ENCODE assay signal across 14 cellular contexts in the genomic region with DNA sequence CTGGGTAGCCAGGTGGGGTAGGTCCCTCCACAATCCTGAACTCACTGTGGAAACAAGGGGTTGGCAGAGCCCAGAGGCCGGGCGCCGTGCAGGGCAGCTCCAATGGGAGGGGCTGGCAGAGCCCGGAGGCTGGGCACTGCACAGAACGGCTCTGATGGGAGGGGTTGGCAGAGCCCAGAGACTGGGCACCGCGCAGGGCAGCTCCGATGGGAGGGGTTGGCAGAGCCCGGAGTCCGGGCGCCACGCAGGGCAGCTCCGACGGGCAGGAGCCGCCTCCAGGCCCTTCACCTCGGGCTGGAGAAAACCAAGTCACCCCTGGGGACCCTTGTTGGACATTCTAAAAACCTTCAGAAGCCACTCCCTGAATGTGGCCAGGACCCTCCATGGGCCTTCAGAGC. TPM values are rescaled to one million over a fixed set of nuclear protein-coding genes. Genes with fewer than 3 reads are reported as not detected.
DNase-seq lines count a peak whose midpoint lies in the region; ATAC-seq, FAIRE-seq and TF ChIP-seq lines count a peak whose summit lies in the region.
"Had no signal": no experiment of that assay in that cellular context is flagged by ENCODE, and none has a peak within 500 bp of the region (broad histone marks: within the 10 kb centered on the region; RNA-seq: fewer than 3 reads in every experiment).

No MANE protein-coding gene starts in this region.

- POLR2A ChIA-PET in activated naive CD8-positive, alpha-beta T cell treated with anti-CD3 and anti-CD28 coated beads, Interleukin-2, amount 10 ng/mL, durations not matched to agents 7 days and 5 days (lab: Charles Lee), result no interaction called here

- H3K9me3 Mint-ChIP-seq in activated naive CD8-positive, alpha-beta T cell treated with anti-CD3 and anti-CD28 coated beads, Interleukin-2, amount 10 ng/mL, durations not matched to agents 7 days and 5 days, result no peaks in the 10 kb centered on the region
- no peaks in the 10 kb centered on the region for H3K9me3 Mint-ChIP-seq in activated naive CD8-positive, alpha-beta T cell treated with anti-CD3 and anti-CD28 coated beads for 36 hours
- H3K9me3 Mint-ChIP-seq: mesothelial cell of epicardium had no signal

- WGBS in pancreas, 2 donors, result 8 to 21% methylated on average over 16 of the region's 16 CpGs

- H3K27me3 Mint-ChIP-seq in activated naive CD8-positive, alpha-beta T cell treated with anti-CD3 and anti-CD28 coated beads, Interleukin-2, amount 10 ng/mL, durations not matched to agents 7 days and 5 days, result no peaks in the 10 kb centered on the region
- H3K27me3 Mint-ChIP-seq in activated naive CD8-positive, alpha-beta T cell treated with anti-CD3 and anti-CD28 coated beads for 36 hours, result no peaks in the 10 kb centered on the region

- H3K4me1 ChIP-seq in pancreas, result peaks cover 7 to 22% (median 8%) of the 10 kb centered on the region in 3 donors

- H3K9me3 ChIP-seq in pancreas, result no peaks in the 10 kb centered on the region

- H3K4me3 Mint-ChIP-seq in activated naive CD8-positive, alpha-beta T cell treated with anti-CD3 and anti-CD28 coated beads, Interleukin-2, amount 10 ng/mL, durations not matched to agents 7 days and 5 days, result no peak overlapping the region
- H3K4me3 Mint-ChIP-seq in activated naive CD8-positive, alpha-beta T cell treated with anti-CD3 and anti-CD28 coated beads for 36 hours, result no peak overlapping the region
- H3K4me3 Mint-ChIP-seq: mesothelial cell of epicardium had no signal

- peak overlapping the region in 1 of 4 donors; percentile 28 for H3K27ac ChIP-seq in pancreas

- no peak for ATAC-seq in activated naive CD8-positive, alpha-beta T cell treated with anti-CD3 and anti-CD28 coated beads, Interleukin-2, amount 10 ng/mL, durations not matched to agents 7 days and 5 days (ENCODE audit: low read depth)
- ATAC-seq in left cardiac atrium (peak; percentile 88 to 89), pancreas (peak; percentile 90 to 97 (median 92)), GM21717 (IDR thresholded peaks at IDR 0.05; ENCODE audit: unreplicated experiment) (no peak)

- H3K4me1 Mint-ChIP-seq in activated naive CD8-positive, alpha-beta T cell treated with anti-CD3 and anti-CD28 coated beads, Interleukin-2, amount 10 ng/mL, durations not matched to agents 7 days and 5 days, result peaks cover 6% of the 10 kb centered on the region
- H3K4me1 Mint-ChIP-seq in activated naive CD8-positive, alpha-beta T cell treated with anti-CD3 and anti-CD28 coated beads for 36 hours, result peaks cover 11% of the 10 kb centered on the region

- FAIRE-seq in pancreas (lab: Jason Lieb, UNC), result no peak
- FAIRE-seq: A204.1 had no signal

- no peak overlapping the region for H3K27ac Mint-ChIP-seq in activated naive CD8-positive, alpha-beta T cell treated with anti-CD3 and anti-CD28 coated beads, Interleukin-2, amount 10 ng/mL, durations not matched to agents 7 days and 5 days
- no peak overlapping the region for H3K27ac Mint-ChIP-seq in activated naive CD8-positive, alpha-beta T cell treated with anti-CD3 and anti-CD28 coated beads for 36 hours
- H3K27ac Mint-ChIP-seq: mesothelial cell of epicardium had no signal

- intact Hi-C loops in left cardiac atrium (cut with DNase I), result loop anchor here in 1 of 2 donors (5.0 to 10.0 kb wide), 2 partner anchors 36 to 59 kb away; no protein-coding TSS in a partner anchor
- intact Hi-C loops in pancreas (cut with DNase I), result no loop called here

- H3K27me3 ChIP-seq in pancreas, result no peaks in the 10 kb centered on the region

- no peaks in the 10 kb centered on the region for H3K36me3 ChIP-seq in pancreas

- DNase-seq in activated naive CD8-positive, alpha-beta T cell treated with anti-CD3 and anti-CD28 coated beads, Interleukin-2, amount 10 ng/mL, durations not matched to agents 7 days and 5 days, result peak; percentile 25
- DNase-seq in activated naive CD8-positive, alpha-beta T cell treated with anti-CD3 and anti-CD28 coated beads for 36 hours, result no peak
- peak; percentile 65 for DNase-seq in left cardiac atrium
- peak; percentile 76 to 95 (median 86) for DNase-seq in pancreas
- DNase-seq in GOT3 (lab: John Stamatoyannopoulos, UW), result no peak
- no peak for DNase-seq in HT-29 (ENCODE audit: low spot score)
- DNase-seq in NCI-H1417 (lab: John Stamatoyannopoulos, UW), result no peak
- DNase-seq: activated CD4-positive, CD25-positive, alpha-beta regulatory T cell treated with anti-CD3 and anti-CD28 coated beads, Interleukin-2, amount 50 U/mL, for 72 hours; DND-41; NCI-H526 had no signal

- no peak for TF ChIP-seq CTCF in pancreas (IDR thresholded peaks at IDR 0.05)

- no peaks in the 10 kb centered on the region for H3K36me3 Mint-ChIP-seq in activated naive CD8-positive, alpha-beta T cell treated with anti-CD3 and anti-CD28 coated beads, Interleukin-2, amount 10 ng/mL, durations not matched to agents 7 days and 5 days
- H3K36me3 Mint-ChIP-seq in activated naive CD8-positive, alpha-beta T cell treated with anti-CD3 and anti-CD28 coated beads for 36 hours, result no peaks in the 10 kb centered on the region
- H3K36me3 Mint-ChIP-seq: mesothelial cell of epicardium had no signal

- H3K4me3 ChIP-seq in pancreas, result no peak overlapping the region
- H3K4me3 ChIP-seq: skin epidermis had no signal

RNA-seq across cellular contexts. Expression of gene NACC2, which starts 9.3 kb away (rescaled TPM):
- 10 to 100 TPM; 10.5 to 11.2 TPM for total RNA-seq in activated naive CD8-positive, alpha-beta T cell treated with anti-CD3 and anti-CD28 coated beads, Interleukin-2, amount 10 ng/mL, durations not matched to agents 7 days and 5 days
- 1 to 10 TPM; 5.3 to 5.6 TPM for total RNA-seq in activated naive CD8-positive, alpha-beta T cell treated with anti-CD3 and anti-CD28 coated beads for 36 hours
- total RNA-seq in left cardiac atrium, result 10 to 100 TPM; 28.6 to 38.5 TPM
- total RNA-seq in pancreas, result 10 to 100 TPM in 2 of 6 donors, 1 to 10 TPM in 4; 6.8 to 12.4 (median 8.9) TPM
- polyA plus RNA-seq in pancreas, result 1 to 10 TPM; 4.3 to 5.5 TPM
- 32.6 and 38.1 TPM in 2 replicates for total RNA-seq in HT-29 (2014; rRNA removed; shearing (Covaris generic))

RNA-seq across cellular contexts. Expression of gene TMEM250, which starts 32.9 kb away (rescaled TPM):
- 10 to 100 TPM; 45.3 to 45.9 TPM for total RNA-seq in activated naive CD8-positive, alpha-beta T cell treated with anti-CD3 and anti-CD28 coated beads, Interleukin-2, amount 10 ng/mL, durations not matched to agents 7 days and 5 days
- 10 to 100 TPM; 27.2 to 28.7 TPM for total RNA-seq in activated naive CD8-positive, alpha-beta T cell treated with anti-CD3 and anti-CD28 coated beads for 36 hours
- total RNA-seq in left cardiac atrium, result 10 to 100 TPM; 21.6 to 23.4 TPM
- 10 to 100 TPM in 4 of 6 donors, 1 to 10 TPM in 2; 8.0 to 17.8 (median 11.8) TPM for total RNA-seq in pancreas
- polyA plus RNA-seq in pancreas, result 10 to 100 TPM in 1 of 2 donors, 1 to 10 TPM in 1; 9.8 to 12.1 TPM
- 93.4 and 109 TPM in 2 replicates for total RNA-seq in HT-29 (2014; rRNA removed; shearing (Covaris generic))

Comparison
In these comparisons a context has a peak if more than half of its experiments do, and no peak if none do; other contexts are left out.
1. DNase-seq: peak in activated naive CD8-positive, alpha-beta T cell treated with anti-CD3 and anti-CD28 coated beads, Interleukin-2, amount 10 ng/mL, durations not matched to agents 7 days and 5 days (single experiment), left cardiac atrium (single experiment) and pancreas (6 of 6); none in activated naive CD8-positive, alpha-beta T cell treated with anti-CD3 and anti-CD28 coated beads for 36 hours (single experiment), GOT3 (single experiment), HT-29 (single experiment) and NCI-H1417 (0 of 3).
2. ATAC-seq: peak in left cardiac atrium (2 of 2) and pancreas (4 of 4); none in activated naive CD8-positive, alpha-beta T cell treated with anti-CD3 and anti-CD28 coated beads, Interleukin-2, amount 10 ng/mL, durations not matched to agents 7 days and 5 days (single experiment) and GM21717 (single experiment).